ENCODE assay signal across 27 cellular contexts in genomic region chr15:40716165-40716564, GRCh38. TPM values are rescaled to one million over a fixed set of nuclear protein-coding genes. Genes with fewer than 3 reads are reported as not detected.
"Had no signal": no experiment of that assay in that cellular context is flagged by ENCODE, and none has a peak within 500 bp of the region (broad histone marks: within the 10 kb centered on the region; RNA-seq: fewer than 3 reads in every experiment).

No MANE protein-coding gene starts in this region.

- H3K27ac Mint-ChIP-seq: memory B cell; naive thymus-derived CD4-positive, alpha-beta T cell; nephron; stimulated activated naive CD8-positive, alpha-beta T cell treated with anti-CD3 and anti-CD28 coated beads, Interleukin-15, Interleukin-2, amounts not matched to agents 100 ng/mL and 50 ng/mL, for 24 hours; type B pancreatic cell had no signal

- ATAC-seq: mucosa of descending colon; naive thymus-derived CD4-positive, alpha-beta T cell; pancreas; right cardiac atrium; sciatic nerve had no signal

- H3K27me3 Mint-ChIP-seq: memory B cell; naive thymus-derived CD4-positive, alpha-beta T cell; stimulated activated naive CD8-positive, alpha-beta T cell treated with anti-CD3 and anti-CD28 coated beads, Interleukin-15, Interleukin-2, amounts not matched to agents 100 ng/mL and 50 ng/mL, for 24 hours; type B pancreatic cell had no signal

- H3K27ac ChIP-seq: hepatocyte, left ventricle myocardium inferior, pancreas, prostate gland, skin epidermis, suprapubic skin, tibial nerve had no signal

- DNase-seq: islet precursor cell; left ventricle myocardium inferior; midbrain; mucosa of descending colon; naive thymus-derived CD4-positive, alpha-beta T cell; nucleus accumbens; pancreas; posterior cingulate gyrus; retina; right cardiac atrium; stimulated activated CD4-positive, alpha-beta T cell treated with anti-CD3 and anti-CD28 coated beads, Interleukin-12 subunit alpha, Interleukin-12 subunit beta, amount 100 ng/mL, for 4 hours; stimulated activated CD4-positive, alpha-beta T cell treated with anti-CD3 and anti-CD28 coated beads, Interleukin-15, amount 100 ng/mL, for 24 hours; stimulated activated CD4-positive, alpha-beta T cell treated with anti-CD3 and anti-CD28 coated beads, Interleukin-2, amount 100 ng/mL, for 24 hours; stimulated activated CD4-positive, alpha-beta T cell treated with anti-CD3 and anti-CD28 coated beads, Interleukin-4, amount 100 ng/mL, for 1 hour; stimulated activated naive CD4-positive, alpha-beta T cell had no signal

- H3K4me3 Mint-ChIP-seq: memory B cell; naive thymus-derived CD4-positive, alpha-beta T cell; nephron; neural crest cell; stimulated activated naive CD8-positive, alpha-beta T cell treated with anti-CD3 and anti-CD28 coated beads, Interleukin-15, Interleukin-2, amounts not matched to agents 100 ng/mL and 50 ng/mL, for 24 hours; type B pancreatic cell had no signal

- H3K79me2 ChIP-seq: hepatocyte had no signal

- H3K9me3 ChIP-seq: left ventricle myocardium inferior, mucosa of descending colon, pancreas, prostate gland, suprapubic skin, tibial nerve had no signal

- H3K9me3 Mint-ChIP-seq: memory B cell; naive thymus-derived CD4-positive, alpha-beta T cell; nephron; neural crest cell; stimulated activated naive CD8-positive, alpha-beta T cell treated with anti-CD3 and anti-CD28 coated beads, Interleukin-15, Interleukin-2, amounts not matched to agents 100 ng/mL and 50 ng/mL, for 24 hours; type B pancreatic cell had no signal

- H3K4me1 Mint-ChIP-seq: memory B cell; naive thymus-derived CD4-positive, alpha-beta T cell; nephron; neural crest cell had no signal

- H3K4me3 ChIP-seq: hepatocyte, left ventricle myocardium inferior, mucosa of descending colon, pancreas, prostate gland, skin epidermis, suprapubic skin, tibial nerve had no signal

- H3K36me3 Mint-ChIP-seq: memory B cell had no signal

- H2AFZ ChIP-seq: hepatocyte had no signal

- FAIRE-seq: pancreas had no signal

- H3K27me3 ChIP-seq: hepatocyte, pancreas, suprapubic skin, tibial nerve had no signal

- H3K4me1 ChIP-seq: left ventricle myocardium inferior, pancreas, prostate gland, suprapubic skin, tibial nerve had no signal

- H3K4me2 ChIP-seq: hepatocyte had no signal

- H3K36me3 ChIP-seq: left ventricle myocardium inferior, pancreas, prostate gland, suprapubic skin, tibial nerve had no signal

RNA-seq across cellular contexts. Expression of gene C15orf62, which starts 53.6 kb away (rescaled TPM):
- total RNA-seq: myocyte had no signal
